Comparison of ENCODE assay signal across 8 cellular contexts in the genomic region with DNA sequence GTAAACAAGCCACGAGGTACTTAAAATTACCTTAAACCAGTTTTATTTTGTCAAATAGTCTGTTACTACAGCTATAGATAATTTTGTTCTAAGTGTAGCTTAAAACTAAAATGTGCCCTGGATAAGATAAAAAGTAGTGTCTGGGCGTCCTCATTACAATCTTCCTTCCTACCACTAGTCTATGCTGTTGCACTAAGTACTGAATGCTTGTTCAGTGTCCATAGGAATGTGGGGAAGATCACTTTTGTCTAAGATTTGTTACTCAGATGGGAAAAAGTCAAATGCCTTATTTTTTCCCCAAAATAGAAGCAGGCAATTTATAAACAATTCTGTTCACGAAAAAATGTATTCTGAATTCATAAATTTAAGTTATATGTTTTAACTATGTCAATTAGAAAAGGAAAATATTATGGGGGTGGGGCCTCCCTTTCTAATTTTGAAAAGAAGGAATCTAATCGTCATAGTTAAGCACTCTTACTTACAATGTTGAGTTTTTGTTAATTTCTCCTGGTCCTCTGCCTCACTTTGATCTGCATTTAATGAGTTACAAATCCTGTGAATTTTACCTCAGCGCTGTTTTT.
DNase-seq lines count a peak whose midpoint lies in the region; ATAC-seq and TF ChIP-seq lines count a peak whose summit lies in the region.

No MANE protein-coding gene starts in this region.

- H3K27me3 Mint-ChIP-seq in T-helper 2 cell treated with Interferon-gamma antibody and Interleukin-4, amounts not matched to agents 5 μg/mL and 100 μg/mL, for 36 hours (ENCODE audit: low read depth), result peaks cover 2% of the 10 kb centered on the region

- DNase-seq in G401 (ENCODE audit: low spot score) (peak; percentile 17), NOMO-1 (lab: John Stamatoyannopoulos, UW; ENCODE audit: unreplicated experiment in 2 of 2) (peak; percentile 4 to 43), cerebellum (ENCODE audit: low spot score) (peak; percentile 6), left lung (no peak)
- DNase-seq in T-helper 2 cell treated with Interferon-gamma antibody and Interleukin-4, amounts not matched to agents 5 μg/mL and 100 μg/mL, for 36 hours (ENCODE audit: low spot score), result no peak

- TF ChIP-seq CTCF in left lung (IDR thresholded peaks at IDR 0.05), result peak; percentile 67 to 68

- H3K4me3 ChIP-seq in left lung, result no peak overlapping the region

- H3K9me3 ChIP-seq in left lung, result no peaks in the 10 kb centered on the region

- H3K27me3 ChIP-seq in left lung, result no peaks in the 10 kb centered on the region

- no peak overlapping the region for H3K27ac ChIP-seq in left lung

- H3K4me1 Mint-ChIP-seq in T-helper 2 cell treated with Interferon-gamma antibody and Interleukin-4, amounts not matched to agents 5 μg/mL and 100 μg/mL, for 36 hours (ENCODE audit: low read depth), result peaks cover 7% of the 10 kb centered on the region

- H3K4me3 Mint-ChIP-seq in T-helper 2 cell treated with Interferon-gamma antibody and Interleukin-4, amounts not matched to agents 5 μg/mL and 100 μg/mL, for 36 hours, result no peak overlapping the region

- H3K27ac Mint-ChIP-seq in T-helper 2 cell treated with Interferon-gamma antibody and Interleukin-4, amounts not matched to agents 5 μg/mL and 100 μg/mL, for 36 hours, result no peak overlapping the region

- H3K36me3 Mint-ChIP-seq in T-helper 2 cell treated with Interferon-gamma antibody and Interleukin-4, amounts not matched to agents 5 μg/mL and 100 μg/mL, for 36 hours (ENCODE audit: low read depth), result no peaks in the 10 kb centered on the region

- H3K9me3 Mint-ChIP-seq in T-helper 2 cell treated with Interferon-gamma antibody and Interleukin-4, amounts not matched to agents 5 μg/mL and 100 μg/mL, for 36 hours, result no peaks in the 10 kb centered on the region

- ATAC-seq in GM19468 (IDR thresholded peaks at IDR 0.05; ENCODE audit: extremely low read depth, unreplicated experiment) (peak; percentile 41), HG03460 (IDR thresholded peaks at IDR 0.05; ENCODE audit: unreplicated experiment) (peak; percentile 58), left lung (peak; percentile 91), HG02970 (IDR thresholded peaks at IDR 0.05; ENCODE audit: low FRiP score, unreplicated experiment) (no peak)

- in situ Hi-C loops in G401 (cut with HindIII; ENCODE audit: low sequenced_read_pairs), result no loop called here

- no peaks in the 10 kb centered on the region for H3K36me3 ChIP-seq in left lung

- intact Hi-C loops in left lung (cut with DNase I), result no loop called here

- H3K4me1 ChIP-seq in left lung, result peaks cover 0 to 6% of the 10 kb centered on the region in 2 donors

Comparison
In these comparisons a context has a peak if more than half of its experiments do, and no peak if none do; other contexts are left out.
1. DNase-seq: peak in G401 (single experiment), NOMO-1 (2 of 2) and cerebellum (single experiment); none in left lung (0 of 2) and T-helper 2 cell treated with Interferon-gamma antibody and Interleukin-4, amounts not matched to agents 5 μg/mL and 100 μg/mL, for 36 hours (single experiment).